15 cellular contexts compared by ENCODE assay signal in the genomic region with DNA sequence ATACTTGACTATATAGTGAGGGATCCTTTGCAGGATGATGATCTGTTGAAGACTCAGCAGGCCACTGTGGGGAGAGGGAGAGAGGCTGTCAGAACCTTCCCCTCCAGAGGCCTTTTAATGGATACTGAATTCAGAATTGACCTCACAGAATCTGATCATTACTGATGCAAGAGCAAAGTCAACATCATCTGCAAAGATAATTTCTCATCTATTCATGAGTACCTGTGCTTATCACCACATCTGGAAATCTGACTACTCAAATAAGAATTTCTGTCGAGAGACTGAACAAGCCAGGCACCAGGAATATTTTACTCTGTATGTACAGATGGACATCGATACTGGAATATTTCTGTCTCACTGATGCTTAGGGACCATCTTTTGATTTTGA.
DNase-seq lines count a peak whose midpoint lies in the region; FAIRE-seq and TF ChIP-seq lines count a peak whose summit lies in the region.
"Had no signal": no experiment of that assay in that cellular context is flagged by ENCODE, and none has a peak within 500 bp of the region (broad histone marks: within the 10 kb centered on the region; RNA-seq: fewer than 3 reads in every experiment).

No MANE protein-coding gene starts in this region.

- peak overlapping the region; percentile 36 for H3K27ac Mint-ChIP-seq in mesothelial cell of epicardium
- H3K27ac Mint-ChIP-seq: activated naive CD8-positive, alpha-beta T cell; activated T-helper 17 cell treated with anti-CD3 and anti-CD28 coated beads, Interleukin-2, amount 50 U/mL, for 72 hours; T-helper 2 cell treated with Interferon-gamma antibody and Interleukin-4, amounts not matched to agents 5 μg/mL and 100 μg/mL, for 36 hours had no signal

- DNase-seq in GM12891 (ENCODE audit: insufficient read length, low spot score) (no peak), NCI-H1092 treated with DMSO at 0.1 percent for 48 hours (lab: John Stamatoyannopoulos, UW) (peak; percentile 10), SK-N-DZ (ENCODE audit: low spot score) (peak; percentile 85), mesothelial cell of epicardium (ENCODE audit: low spot score in 2 of 2, unreplicated experiment in 2 of 2) (no peak), DMS79 (lab: John Stamatoyannopoulos, UW) (no peak)
- DNase-seq in activated T-cell treated with anti-CD3 and anti-CD28 coated beads, Interleukin-2, amount 50 U/mL, for 48 hours = no peak
- DNase-seq in stimulated activated CD4-positive, alpha-beta T cell treated with anti-CD3 and anti-CD28 coated beads, Interleukin-12 subunit alpha, Interleukin-12 subunit beta, amount 100 ng/mL, for 4 hours = no peak
- DNase-seq: left ventricle myocardium superior, NCI-H1105, posterior cingulate gyrus had no signal

- peak; percentile 41 for FAIRE-seq in GM12891 (lab: Jason Lieb, UNC)
- FAIRE-seq: urothelium cell line had no signal

- H3K27me3 Mint-ChIP-seq in mesothelial cell of epicardium (ENCODE audit: low read depth) = no peaks in the 10 kb centered on the region
- H3K27me3 Mint-ChIP-seq: activated naive CD8-positive, alpha-beta T cell; activated T-helper 17 cell treated with anti-CD3 and anti-CD28 coated beads, Interleukin-2, amount 50 U/mL, for 72 hours had no signal

- peaks cover 5% of the 10 kb centered on the region for H3K4me1 Mint-ChIP-seq in mesothelial cell of epicardium
- H3K4me1 Mint-ChIP-seq: activated T-helper 17 cell treated with anti-CD3 and anti-CD28 coated beads, Interleukin-2, amount 50 U/mL, for 72 hours; neural progenitor cell had no signal

- no peaks in the 10 kb centered on the region for H3K9me3 Mint-ChIP-seq in mesothelial cell of epicardium
- H3K9me3 Mint-ChIP-seq: activated T-helper 17 cell treated with anti-CD3 and anti-CD28 coated beads, Interleukin-2, amount 50 U/mL, for 72 hours; neural progenitor cell; T-helper 2 cell treated with Interferon-gamma antibody and Interleukin-4, amounts not matched to agents 5 μg/mL and 100 μg/mL, for 36 hours had no signal

- no peak overlapping the region for H3K4me3 Mint-ChIP-seq in mesothelial cell of epicardium
- H3K4me3 Mint-ChIP-seq: activated naive CD8-positive, alpha-beta T cell; activated T-helper 17 cell treated with anti-CD3 and anti-CD28 coated beads, Interleukin-2, amount 50 U/mL, for 72 hours; neural progenitor cell; T-helper 2 cell treated with Interferon-gamma antibody and Interleukin-4, amounts not matched to agents 5 μg/mL and 100 μg/mL, for 36 hours had no signal

- no peak for TF ChIP-seq POLR2A in GM12891 (IDR thresholded peaks at IDR 0.05; ENCODE audit: low read depth, low read length)

- no peak for TF ChIP-seq CTCF in mesothelial cell of epicardium (IDR thresholded peaks at IDR 0.05; ENCODE audit: unreplicated experiment)

- peaks cover 4% of the 10 kb centered on the region for H3K36me3 Mint-ChIP-seq in mesothelial cell of epicardium

TF ChIP-seq in GM12891, 5 proteins besides CTCF, POLR2A, EP300 and RAD21:
- no peak for TF ChIP-seq PAX5 (IDR thresholded peaks at IDR 0.05; ENCODE audit: insufficient read depth, low read length, severe bottlenecking)
- TF ChIP-seq POU2F2 (IDR thresholded peaks at IDR 0.05; ENCODE audit: low read depth, low read length) = no peak
- TF ChIP-seq TAF1 (IDR thresholded peaks at IDR 0.05; ENCODE audit: low read depth, low read length) = no peak
- TF ChIP-seq POLR2AphosphoS5 (IDR thresholded peaks at IDR 0.05; ENCODE audit: low read depth, low read length) = no peak
- TF ChIP-seq SPI1 (IDR thresholded peaks at IDR 0.05; ENCODE audit: low read depth, low read length) = no peak

Comparison
In these comparisons a context has a peak if more than half of its experiments do, and no peak if none do; other contexts are left out.
1. DNase-seq: peak in NCI-H1092 treated with DMSO at 0.1 percent for 48 hours (single experiment) and SK-N-DZ (single experiment); none in GM12891 (single experiment), mesothelial cell of epicardium (0 of 2), activated T-cell treated with anti-CD3 and anti-CD28 coated beads, Interleukin-2, amount 50 U/mL, for 48 hours (0 of 2), DMS79 (single experiment) and stimulated activated CD4-positive, alpha-beta T cell treated with anti-CD3 and anti-CD28 coated beads, Interleukin-12 subunit alpha, Interleukin-12 subunit beta, amount 100 ng/mL, for 4 hours (single experiment).